8 cellular contexts compared by ENCODE assay signal in the genomic region with DNA sequence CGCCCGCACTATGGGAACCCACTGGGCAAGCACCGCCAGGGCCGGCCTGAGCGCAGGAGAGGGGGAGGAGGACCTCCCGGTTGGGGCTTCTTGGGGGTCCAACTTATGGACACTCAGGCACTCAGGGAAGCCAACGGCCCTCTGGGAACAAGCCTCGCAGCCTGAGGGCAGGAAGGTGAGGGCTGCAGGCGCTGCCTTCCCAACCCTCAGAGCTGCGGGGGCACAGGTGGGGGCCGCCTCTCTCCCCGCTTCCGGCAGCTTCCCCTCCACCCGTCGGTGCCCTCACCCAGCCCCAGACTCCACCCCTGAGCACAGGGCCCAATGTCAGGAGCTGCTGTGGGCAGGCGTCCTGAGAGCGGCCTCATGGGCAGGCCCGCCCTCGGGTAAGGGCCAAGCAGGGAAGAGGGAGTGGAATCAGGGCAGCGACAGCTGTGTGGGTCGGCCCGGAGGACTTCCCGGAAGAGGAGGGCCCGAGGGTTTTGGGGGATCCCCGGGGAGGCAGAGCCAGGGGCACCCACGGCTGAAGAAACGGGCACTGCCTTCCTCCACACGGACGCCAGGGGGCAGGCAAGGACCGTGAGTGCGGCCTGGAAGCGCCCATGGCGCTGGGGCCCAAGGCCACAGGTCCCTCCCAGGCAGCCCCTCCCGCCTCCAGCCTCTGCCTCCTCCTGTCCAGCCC. TPM values are rescaled to one million over a fixed set of nuclear protein-coding genes. Genes with fewer than 3 reads are reported as not detected.
DNase-seq lines count a peak whose midpoint lies in the region; ATAC-seq and TF ChIP-seq lines count a peak whose summit lies in the region.

No MANE protein-coding gene starts in this region.

- peaks cover 0 to 71% (median 23%) of the 10 kb centered on the region in 4 donors for H3K27me3 ChIP-seq in esophagus muscularis mucosa

- TF ChIP-seq POLR2A in esophagus muscularis mucosa (IDR thresholded peaks at IDR 0.05; ENCODE audit: low read depth): no peak

- peak; percentile 74 for ATAC-seq in GM21528 (IDR thresholded peaks at IDR 0.05; ENCODE audit: low FRiP score, unreplicated experiment)
- ATAC-seq in naive B cell (ENCODE audit: low read depth in 2 of 2): peak; percentile 84 to 88
- peak; percentile 92 for ATAC-seq in stimulated activated memory B cell treated with anti-CD40 and anti-IgM and Interleukin-4, amounts not matched to agents 10 μg/mL and 1 μg/mL and 100 μg/mL, for 72 hours

- H3K4me3 Mint-ChIP-seq in naive B cell: peak overlapping the region; percentile 76 to 87 (median 81)
- H3K4me3 Mint-ChIP-seq in stimulated activated memory B cell treated with anti-CD40 and anti-IgM and Interleukin-4, amounts not matched to agents 10 μg/mL and 1 μg/mL and 100 μg/mL, for 72 hours: peak overlapping the region; percentile 70

- no peaks in the 10 kb centered on the region for H3K27me3 Mint-ChIP-seq in naive B cell
- H3K27me3 Mint-ChIP-seq in stimulated activated memory B cell treated with anti-CD40 and anti-IgM and Interleukin-4, amounts not matched to agents 10 μg/mL and 1 μg/mL and 100 μg/mL, for 72 hours: peaks cover 21% of the 10 kb centered on the region

- intact Hi-C loops in esophagus muscularis mucosa (cut with DNase I): loop anchor here (2.0 to 10.0 kb wide), 3 partner anchors 117 to 437 kb away; a partner anchor contains a TSS

- H3K4me1 Mint-ChIP-seq in naive B cell: peaks cover 10 to 29% (median 16%) of the 10 kb centered on the region in 3 donors
- H3K4me1 Mint-ChIP-seq in stimulated activated memory B cell treated with anti-CD40 and anti-IgM and Interleukin-4, amounts not matched to agents 10 μg/mL and 1 μg/mL and 100 μg/mL, for 72 hours: peaks cover 52% of the 10 kb centered on the region

- no peak for TF ChIP-seq EP300 in esophagus muscularis mucosa (IDR thresholded peaks at IDR 0.05)

- H3K4me3 ChIP-seq in esophagus muscularis mucosa: peak overlapping the region; percentile 23 to 51 (median 36)

- peaks cover 16 to 34% (median 27%) of the 10 kb centered on the region in 4 donors for H3K4me1 ChIP-seq in esophagus muscularis mucosa

- no CpG with 5 or more reads among the region's 34 CpGs for WGBS in esophagus muscularis mucosa

- peak overlapping the region; percentile 72 to 94 (median 86) for H3K27ac Mint-ChIP-seq in naive B cell
- H3K27ac Mint-ChIP-seq in stimulated activated memory B cell treated with anti-CD40 and anti-IgM and Interleukin-4, amounts not matched to agents 10 μg/mL and 1 μg/mL and 100 μg/mL, for 72 hours: peak overlapping the region; percentile 60

- H3K27ac ChIP-seq in esophagus muscularis mucosa (replicated peaks in 1 of 4): peak overlapping the region in 3 of 4 donors; percentile 33 to 52 (median 44)

- H3K36me3 Mint-ChIP-seq in naive B cell: no peaks in the 10 kb centered on the region
- H3K36me3 Mint-ChIP-seq in stimulated activated memory B cell treated with anti-CD40 and anti-IgM and Interleukin-4, amounts not matched to agents 10 μg/mL and 1 μg/mL and 100 μg/mL, for 72 hours: no peaks in the 10 kb centered on the region

- peak; percentile 81 for DNase-seq in DMS79 (lab: John Stamatoyannopoulos, UW)
- peak; percentile 99 for DNase-seq in HuH-7 (ENCODE audit: low spot score)
- DNase-seq in OCI-M1 (lab: John Stamatoyannopoulos, UW): peak; percentile 91
- DNase-seq in activated T-cell treated with anti-CD3 and anti-CD28 coated beads for 48 hours (ENCODE audit: low read depth): peak; percentile 94
- peak; percentile 96 for DNase-seq in esophagus muscularis mucosa (ENCODE audit: extremely low spot score)
- peak; percentile 94 for DNase-seq in naive B cell

- peak; percentile 91 to 97 (median 93) for TF ChIP-seq CTCF in esophagus muscularis mucosa (IDR thresholded peaks at IDR 0.05)

- H3K9me3 Mint-ChIP-seq in naive B cell: no peaks in the 10 kb centered on the region
- no peaks in the 10 kb centered on the region for H3K9me3 Mint-ChIP-seq in stimulated activated memory B cell treated with anti-CD40 and anti-IgM and Interleukin-4, amounts not matched to agents 10 μg/mL and 1 μg/mL and 100 μg/mL, for 72 hours

- H3K9me3 ChIP-seq in esophagus muscularis mucosa: no peaks in the 10 kb centered on the region

- H3K36me3 ChIP-seq in esophagus muscularis mucosa: no peaks in the 10 kb centered on the region

RNA-seq across cellular contexts. Expression of a gene that starts 0.5 kb away (rescaled TPM):
- total RNA-seq in esophagus muscularis mucosa: 1 to 10 TPM in 1 of 4 donors, under 1 TPM in 3; 0.06 to 1.2 (median 0.23) TPM
- polyA plus RNA-seq in naive B cell (ENCODE audit: low read depth in 6 of 6): 1 to 10 TPM in 1 of 6 donors, under 1 TPM in 5; 0.10 to 1.3 (median 0.51) TPM

RNA-seq across cellular contexts. Expression of a gene that starts 9.9 kb away (rescaled TPM):
- not detected for total RNA-seq in esophagus muscularis mucosa
- polyA plus RNA-seq in naive B cell (ENCODE audit: low read depth in 6 of 6): not detected

RNA-seq across cellular contexts. Expression of a gene that starts 16.3 kb away (rescaled TPM):
- under 1 TPM; 0.23 to 0.83 (median 0.44) TPM for total RNA-seq in esophagus muscularis mucosa
- polyA plus RNA-seq in naive B cell (ENCODE audit: low read depth in 6 of 6): 1 to 10 TPM in 5 of 6 donors, under 1 TPM in 1; 0.08 to 5.2 (median 1.8) TPM

RNA-seq across cellular contexts. Expression of a gene that starts 17.1 kb away (rescaled TPM):
- total RNA-seq in esophagus muscularis mucosa: 100 to 1,000 TPM; 150 to 291 (median 270) TPM
- 100 to 1,000 TPM in 1 of 6 donors, 10 to 100 TPM in 5; 40.2 to 132 (median 67.5) TPM for polyA plus RNA-seq in naive B cell (ENCODE audit: low read depth in 6 of 6)

RNA-seq across cellular contexts. Expression of a gene that starts 36.4 kb away (rescaled TPM):
- 10 to 100 TPM; 19.5 to 36.9 (median 30.3) TPM for total RNA-seq in esophagus muscularis mucosa
- polyA plus RNA-seq in naive B cell (ENCODE audit: low read depth in 6 of 6): 10 to 100 TPM in 3 of 6 donors, 1 to 10 TPM in 3; 2.5 to 11.6 (median 9.3) TPM

Comparison
In these comparisons a context has a peak if more than half of its experiments do, and no peak if none do; other contexts are left out.
1. Peak in every context shown above with its lines: DNase-seq, ATAC-seq, H3K4me3 ChIP-seq and H3K27ac ChIP-seq.